Comparison of ENCODE assay signal across 13 cellular contexts in the genomic region with DNA sequence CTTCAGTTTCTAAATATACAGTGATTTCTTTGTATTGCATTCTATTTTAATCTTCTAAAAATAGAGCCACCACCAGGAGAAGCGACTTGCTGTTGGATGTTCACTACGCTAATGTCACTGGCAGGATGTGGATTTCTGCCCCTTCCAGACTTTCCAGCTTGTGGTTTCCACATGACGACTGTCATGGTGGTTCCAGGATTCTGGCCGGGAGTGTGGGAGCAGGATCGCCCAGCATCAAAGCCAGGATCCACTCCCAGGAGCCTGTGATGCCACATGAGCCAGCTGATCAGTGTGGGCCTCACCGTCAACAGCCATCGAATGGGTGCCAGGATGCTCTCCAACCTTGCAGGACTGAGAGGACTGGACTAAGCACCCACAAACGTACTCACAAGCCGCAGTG.
DNase-seq lines count a peak whose midpoint lies in the region; ATAC-seq, FAIRE-seq and TF ChIP-seq lines count a peak whose summit lies in the region.
"Had no signal": no experiment of that assay in that cellular context is flagged by ENCODE, and none has a peak within 500 bp of the region (broad histone marks: within the 10 kb centered on the region; RNA-seq: fewer than 3 reads in every experiment).

No MANE protein-coding gene starts in this region.

- H3K4me1 ChIP-seq in esophagus squamous epithelium = peaks cover 15 to 77% (median 20%) of the 10 kb centered on the region in 3 donors
- peaks cover 5 to 61% of the 10 kb centered on the region in 2 donors for H3K4me1 ChIP-seq in naive thymus-derived CD4-positive, alpha-beta T cell (ENCODE audit: control insufficient read depth in 2 of 2, insufficient read depth in 2 of 2, low read length in 2 of 2)
- H3K4me1 ChIP-seq in testis = peaks cover 21% of the 10 kb centered on the region

- H3K9me3 ChIP-seq in esophagus squamous epithelium = no peaks in the 10 kb centered on the region
- H3K9me3 ChIP-seq in naive thymus-derived CD4-positive, alpha-beta T cell (ENCODE audit: control insufficient read depth in 2 of 3, low read length in 3 of 3) = no peaks in the 10 kb centered on the region
- H3K9me3 ChIP-seq in testis = no peaks in the 10 kb centered on the region
- H3K9me3 ChIP-seq: colonic mucosa had no signal

- H3K27ac ChIP-seq in esophagus squamous epithelium = peak overlapping the region in 3 of 4 donors; percentile 38 to 61 (median 47)
- H3K27ac ChIP-seq in naive thymus-derived CD4-positive, alpha-beta T cell (ENCODE audit: low read depth, low read length) = no peak overlapping the region
- H3K27ac ChIP-seq in testis = peak overlapping the region; percentile 34 to 52
- H3K27ac ChIP-seq: colonic mucosa had no signal

- POLR2A ChIA-PET in naive thymus-derived CD4-positive, alpha-beta T cell (lab: Charles Lee) = interaction anchor here (1.1 to 4.1 kb wide), 9 partner anchors 12 to 43 kb away, joined by 3 to 14 read pairs (median 5); no protein-coding TSS in a partner anchor

- peak overlapping the region in 8 of 10 donors; percentile 17 to 93 (median 56) for H3K4me3 Mint-ChIP-seq in naive thymus-derived CD4-positive, alpha-beta T cell
- H3K4me3 Mint-ChIP-seq: activated CD4-positive, alpha-beta memory T cell treated with anti-CD3 and anti-CD28 coated beads for 36 hours; stimulated activated effector memory CD8-positive, alpha-beta T cell treated with anti-CD3 and anti-CD28 coated beads, Interleukin-12 subunit alpha, Interleukin-12 subunit beta, amount 100 ng/mL, for 72 hours had no signal

- TF ChIP-seq CTCF in esophagus squamous epithelium (IDR thresholded peaks at IDR 0.05) (no peak), testis (IDR thresholded peaks at IDR 0.05) (no peak)

- H3K27me3 ChIP-seq in esophagus squamous epithelium (no peaks in the 10 kb centered on the region), testis (no peaks in the 10 kb centered on the region)
- H3K27me3 ChIP-seq in naive thymus-derived CD4-positive, alpha-beta T cell (ENCODE audit: control insufficient read depth in 2 of 2, insufficient read depth in 2 of 2, low read length in 2 of 2) = no peaks in the 10 kb centered on the region
- H3K27me3 ChIP-seq: colonic mucosa had no signal

- CTCF ChIA-PET in naive thymus-derived CD4-positive, alpha-beta T cell (lab: Charles Lee) = interaction anchor here (0.7 to 1.2 kb wide), 3 partner anchors 12 to 144 kb away, joined by 3 to 4 read pairs (median 3); no protein-coding TSS in a partner anchor

- TF ChIP-seq POLR2A in esophagus squamous epithelium (IDR thresholded peaks at IDR 0.05) (no peak), testis (IDR thresholded peaks at IDR 0.05) (no peak)

- H3K9me3 Mint-ChIP-seq in naive thymus-derived CD4-positive, alpha-beta T cell = peaks cover 0 to 2% (median 0%) of the 10 kb centered on the region in 11 donors
- H3K9me3 Mint-ChIP-seq: activated CD4-positive, alpha-beta memory T cell treated with anti-CD3 and anti-CD28 coated beads for 36 hours; stimulated activated effector memory CD8-positive, alpha-beta T cell treated with anti-CD3 and anti-CD28 coated beads, Interleukin-12 subunit alpha, Interleukin-12 subunit beta, amount 100 ng/mL, for 72 hours had no signal

- no peak for DNase-seq in Jurkat, Clone E6-1 (ENCODE audit: low read depth, low spot score)
- DNase-seq in esophagus squamous epithelium (lab: John Stamatoyannopoulos, UW) = no peak
- DNase-seq in naive thymus-derived CD4-positive, alpha-beta T cell = no peak
- DNase-seq in testis = no peak
- DNase-seq in globus pallidus (ENCODE audit: low spot score) = no peak
- DNase-seq in HTR-8/SVneo (ENCODE audit: insufficient read length, low spot score) = no peak
- DNase-seq: activated CD4-positive, alpha-beta memory T cell treated with anti-CD3 and anti-CD28 coated beads for 36 hours; colonic mucosa; NCI-H1436 had no signal

- H3K27me3 Mint-ChIP-seq in naive thymus-derived CD4-positive, alpha-beta T cell = peaks cover 0 to 4% (median 0%) of the 10 kb centered on the region in 5 donors
- H3K27me3 Mint-ChIP-seq: activated CD4-positive, alpha-beta memory T cell treated with anti-CD3 and anti-CD28 coated beads for 36 hours had no signal

- peak overlapping the region in 6 of 9 donors; percentile 16 to 52 (median 26) for H3K27ac Mint-ChIP-seq in naive thymus-derived CD4-positive, alpha-beta T cell
- H3K27ac Mint-ChIP-seq: activated CD4-positive, alpha-beta memory T cell treated with anti-CD3 and anti-CD28 coated beads for 36 hours; stimulated activated effector memory CD8-positive, alpha-beta T cell treated with anti-CD3 and anti-CD28 coated beads, Interleukin-12 subunit alpha, Interleukin-12 subunit beta, amount 100 ng/mL, for 72 hours had no signal

- ATAC-seq in naive thymus-derived CD4-positive, alpha-beta T cell = no peak
- ATAC-seq in HG02981 (IDR thresholded peaks at IDR 0.05; ENCODE audit: unreplicated experiment) = no peak
- ATAC-seq: left lobe of liver; stimulated activated effector memory CD8-positive, alpha-beta T cell treated with anti-CD3 and anti-CD28 coated beads, Interleukin-12 subunit alpha, Interleukin-12 subunit beta, amount 100 ng/mL, for 72 hours had no signal

- 53 to 86% methylated on average over 3 to 6 of the region's 9 CpGs for WGBS in esophagus squamous epithelium, 2 donors
- WGBS in testis, 2 donors = 71 to 76% methylated on average over 9 of the region's 9 CpGs

- peak overlapping the region; percentile 42; the same call in 1 of the 2 replicates for H3K4me3 ChIP-seq in Jurkat, Clone E6-1 (ENCODE audit: low read length)
- no peak overlapping the region for H3K4me3 ChIP-seq in esophagus squamous epithelium
- H3K4me3 ChIP-seq in naive thymus-derived CD4-positive, alpha-beta T cell (ENCODE audit: low read length) = no peak overlapping the region
- H3K4me3 ChIP-seq in testis = no peak overlapping the region
- H3K4me3 ChIP-seq: colonic mucosa had no signal

- H3K36me3 Mint-ChIP-seq in naive thymus-derived CD4-positive, alpha-beta T cell = peaks cover 0 to 25% (median 9%) of the 10 kb centered on the region in 5 donors
- H3K36me3 Mint-ChIP-seq: naive B cell had no signal

- intact Hi-C loops in esophagus squamous epithelium (cut with DNase I) (no loop called here), testis (cut with DNase I; ENCODE audit: low total_unique reads) (no loop called here)
- intact Hi-C loops in naive thymus-derived CD4-positive, alpha-beta T cell (cut with micrococcal nuclease) = no loop called here

- H3K36me3 ChIP-seq in esophagus squamous epithelium (no peaks in the 10 kb centered on the region), testis (ENCODE audit: low read depth, missing control alignments) (no peaks in the 10 kb centered on the region)
- H3K36me3 ChIP-seq in naive thymus-derived CD4-positive, alpha-beta T cell (ENCODE audit: control insufficient read depth in 2 of 3, insufficient read depth in 3 of 3, low read length in 3 of 3) = no peaks in the 10 kb centered on the region
- H3K36me3 ChIP-seq: colonic mucosa had no signal

- peaks cover 49 to 92% (median 74%) of the 10 kb centered on the region in 7 donors for H3K4me1 Mint-ChIP-seq in naive thymus-derived CD4-positive, alpha-beta T cell

- FAIRE-seq in HTR-8/SVneo (lab: Jason Lieb, UNC) = no peak
